10 cellular contexts compared by ENCODE assay signal in genomic region chr5:52727568-52727967, GRCh38.
DNase-seq lines count a peak whose midpoint lies in the region; TF ChIP-seq lines count a peak whose summit lies in the region.
"Had no signal": no experiment of that assay in that cellular context is flagged by ENCODE, and none has a peak within 500 bp of the region (broad histone marks: within the 10 kb centered on the region; RNA-seq: fewer than 3 reads in every experiment).

No MANE protein-coding gene starts in this region.

- no peaks in the 10 kb centered on the region for H3K9me3 ChIP-seq in mucosa of rectum (ENCODE audit: control insufficient read depth in 2 of 2, low read length in 2 of 2)

- H3K27me3 ChIP-seq in mucosa of rectum (ENCODE audit: control insufficient read depth in 2 of 2, insufficient read depth in 2 of 2, low read length in 2 of 2): no peaks in the 10 kb centered on the region
- H3K27me3 ChIP-seq: BLaER1 had no signal

- peaks cover 66% of the 10 kb centered on the region for H3K4me1 Mint-ChIP-seq in activated T-helper 1 cell treated with anti-CD3 and anti-CD28 coated beads, Interleukin-12 subunit alpha, Interleukin-12 subunit beta, Interleukin-2, Interleukin-4 antibody, amounts not matched to agents 30 ng/mL and 10 ng/mL and 1 ng/mL, durations not matched to agents 14 hours and 24 hours and 36 hours (ENCODE audit: low read depth)

- intact Hi-C loops in activated T-helper 1 cell treated with anti-CD3 and anti-CD28 coated beads, Interleukin-12 subunit alpha, Interleukin-12 subunit beta, Interleukin-2, Interleukin-4 antibody, amounts not matched to agents 30 ng/mL and 10 ng/mL and 1 ng/mL, durations not matched to agents 14 hours and 24 hours and 36 hours (cut with micrococcal nuclease): no loop called here
- intact Hi-C loops in posterior cingulate gyrus (cut with DNase I): no loop called here

- TF ChIP-seq CTCF in epithelial cell of esophagus (IDR thresholded peaks at IDR 0.05; ENCODE audit: insufficient read depth, low read depth, low read length, missing control alignments): no peak

- H3K36me3 Mint-ChIP-seq in activated T-helper 1 cell treated with anti-CD3 and anti-CD28 coated beads, Interleukin-12 subunit alpha, Interleukin-12 subunit beta, Interleukin-2, Interleukin-4 antibody, amounts not matched to agents 30 ng/mL and 10 ng/mL and 1 ng/mL, durations not matched to agents 14 hours and 24 hours and 36 hours (ENCODE audit: low read depth): peaks cover 24% of the 10 kb centered on the region

- no peak overlapping the region for H3K27ac Mint-ChIP-seq in activated T-helper 1 cell treated with anti-CD3 and anti-CD28 coated beads, Interleukin-12 subunit alpha, Interleukin-12 subunit beta, Interleukin-2, Interleukin-4 antibody, amounts not matched to agents 30 ng/mL and 10 ng/mL and 1 ng/mL, durations not matched to agents 14 hours and 24 hours and 36 hours

- H3K4me3 Mint-ChIP-seq in activated T-helper 1 cell treated with anti-CD3 and anti-CD28 coated beads, Interleukin-12 subunit alpha, Interleukin-12 subunit beta, Interleukin-2, Interleukin-4 antibody, amounts not matched to agents 30 ng/mL and 10 ng/mL and 1 ng/mL, durations not matched to agents 14 hours and 24 hours and 36 hours: no peak overlapping the region

- DNase-seq in AG08395 (ENCODE audit: low spot score) (peak; percentile 80), NCI-H460 (ENCODE audit: extremely low read depth, low read depth) (peak; percentile 1), epithelial cell of esophagus (ENCODE audit: low read depth) (peak; percentile 93), cerebellum (ENCODE audit: low spot score) (no peak), posterior cingulate gyrus (no peak)
- DNase-seq in activated CD4-positive, alpha-beta T cell treated with anti-CD3 and anti-CD28 coated beads for 48 hours: no peak
- no peak for DNase-seq in activated T-helper 1 cell treated with anti-CD3 and anti-CD28 coated beads, Interleukin-12 subunit alpha, Interleukin-12 subunit beta, Interleukin-2, Interleukin-4 antibody, amounts not matched to agents 30 ng/mL and 10 ng/mL and 1 ng/mL, durations not matched to agents 14 hours and 24 hours and 36 hours (ENCODE audit: low spot score)

- no peak overlapping the region for H3K4me3 ChIP-seq in epithelial cell of esophagus (ENCODE audit: low read length)
- H3K4me3 ChIP-seq in mucosa of rectum (ENCODE audit: low read length in 2 of 2): no peak overlapping the region
- H3K4me3 ChIP-seq: BLaER1 had no signal

- no peak overlapping the region for H3K9ac ChIP-seq in mucosa of rectum (ENCODE audit: low read depth in 1 of 2, low read length in 2 of 2)
- H3K9ac ChIP-seq: BLaER1 had no signal

- no peaks in the 10 kb centered on the region for H3K27me3 Mint-ChIP-seq in activated T-helper 1 cell treated with anti-CD3 and anti-CD28 coated beads, Interleukin-12 subunit alpha, Interleukin-12 subunit beta, Interleukin-2, Interleukin-4 antibody, amounts not matched to agents 30 ng/mL and 10 ng/mL and 1 ng/mL, durations not matched to agents 14 hours and 24 hours and 36 hours (ENCODE audit: insufficient read depth)
- H3K27me3 Mint-ChIP-seq: natural killer cell treated with Interleukin-12 subunit alpha and Interleukin-12 subunit beta and Interleukin-15 and Interleukin-18, amount 100 ng/mL, for 72 hours had no signal

- H3K9me3 Mint-ChIP-seq in activated T-helper 1 cell treated with anti-CD3 and anti-CD28 coated beads, Interleukin-12 subunit alpha, Interleukin-12 subunit beta, Interleukin-2, Interleukin-4 antibody, amounts not matched to agents 30 ng/mL and 10 ng/mL and 1 ng/mL, durations not matched to agents 14 hours and 24 hours and 36 hours: peaks cover 19% of the 10 kb centered on the region

- peaks cover 8 to 12% of the 10 kb centered on the region in 2 donors for H3K4me1 ChIP-seq in mucosa of rectum (ENCODE audit: control insufficient read depth in 2 of 2, insufficient read depth in 2 of 2, low read length in 2 of 2)

- H3K27ac ChIP-seq in mucosa of rectum (ENCODE audit: low read depth in 2 of 2, low read length in 2 of 2): peak overlapping the region; percentile 11 to 53
- H3K27ac ChIP-seq: BLaER1 had no signal

- H3K36me3 ChIP-seq in mucosa of rectum (ENCODE audit: control insufficient read depth in 2 of 2, insufficient read depth in 2 of 2, low read length in 2 of 2): no peaks in the 10 kb centered on the region
- H3K36me3 ChIP-seq: BLaER1 had no signal

Comparison
In these comparisons a context has a peak if more than half of its experiments do, and no peak if none do; other contexts are left out.
1. DNase-seq: peak in AG08395 (single experiment), NCI-H460 (single experiment) and epithelial cell of esophagus (single experiment); none in activated CD4-positive, alpha-beta T cell treated with anti-CD3 and anti-CD28 coated beads for 48 hours (single experiment), cerebellum (single experiment), activated T-helper 1 cell treated with anti-CD3 and anti-CD28 coated beads, Interleukin-12 subunit alpha, Interleukin-12 subunit beta, Interleukin-2, Interleukin-4 antibody, amounts not matched to agents 30 ng/mL and 10 ng/mL and 1 ng/mL, durations not matched to agents 14 hours and 24 hours and 36 hours (single experiment) and posterior cingulate gyrus (0 of 10).